Comparison of ENCODE assay signal across 11 cellular contexts in genomic region chr1:43317817-43318471, GRCh38. TPM values are rescaled to one million over a fixed set of nuclear protein-coding genes. Genes with fewer than 3 reads are reported as not detected.
DNase-seq lines count a peak whose midpoint lies in the region; ATAC-seq and TF ChIP-seq lines count a peak whose summit lies in the region.
"Had no signal": no experiment of that assay in that cellular context is flagged by ENCODE, and none has a peak within 500 bp of the region (broad histone marks: within the 10 kb centered on the region; RNA-seq: fewer than 3 reads in every experiment).

No MANE protein-coding gene starts in this region.

- H3K36me3 ChIP-seq in HEK293 (ENCODE audit: control insufficient read depth in 2 of 2, insufficient read depth in 1 of 2, low read length in 2 of 2) (no peaks in the 10 kb centered on the region), HAP-1 (replicated peaks) (no peaks in the 10 kb centered on the region)

- CTCF ChIA-PET in HEK293 (lab: Yijun Ruan, JAX) = interaction anchor here (0.6 to 1.4 kb wide), 2 partner anchors 15 to 1124 kb away, joined by 3 to 4 read pairs; no protein-coding TSS in a partner anchor

- H3K27me3 ChIP-seq in HAP-1 (ENCODE audit: low read depth) = no peaks in the 10 kb centered on the region

- H3K4me3 ChIP-seq in HEK293 (ENCODE audit: low read depth, low read length) (no peak overlapping the region), HAP-1 (no peak overlapping the region)

- H3K9me3 ChIP-seq in HEK293 (ENCODE audit: control insufficient read depth, insufficient read depth, low read depth, low read length) (no peaks in the 10 kb centered on the region), HAP-1 (no peaks in the 10 kb centered on the region)

- no peak for ATAC-seq in HG03460 (IDR thresholded peaks at IDR 0.05; ENCODE audit: unreplicated experiment)
- ATAC-seq in GM19324 (IDR thresholded peaks at IDR 0.05; ENCODE audit: low FRiP score, unreplicated experiment) = no peak
- ATAC-seq: PC-3 had no signal

- H3K27ac ChIP-seq in HEK293 (ENCODE audit: extremely low read depth, low read depth, low read length) = no peak overlapping the region
- H3K27ac ChIP-seq in caudate nucleus (ENCODE audit: low read depth, low read length) = peak overlapping the region; percentile 77

- no peaks in the 10 kb centered on the region for H3K4me1 ChIP-seq in HEK293 (ENCODE audit: control insufficient read depth, insufficient read depth, low read length)
- no peaks in the 10 kb centered on the region for H3K4me1 ChIP-seq in HAP-1

- peak in 53 of 61 donors; percentile 12 to 82 (median 47) for DNase-seq in caudate nucleus (lab: John Stamatoyannopoulos, UW)
- DNase-seq in occipital lobe (lab: John Stamatoyannopoulos, UW) = peak; percentile 56
- no peak for DNase-seq in HAP-1 (ENCODE audit: low spot score in 2 of 2)
- DNase-seq: activated CD8-positive, alpha-beta memory T cell treated with anti-CD3 and anti-CD28 coated beads, Interleukin-2, amount 50 U/mL, for 4 hours; NCI-H187 treated with DMSO at 0.1 percent for 48 hours; PC-3; stimulated activated CD4-positive, alpha-beta T cell treated with anti-CD3 and anti-CD28 coated beads, Interleukin-2, amount 100 ng/mL, for 24 hours; T-helper 9 cell had no signal

- POLR2A ChIA-PET in HEK293 (lab: Yijun Ruan, JAX) = no interaction called here

- TF ChIP-seq CTCF in HEK293 (tag by site-specific recombination; IDR thresholded peaks at IDR 0.05) = no peak

- in situ Hi-C loops in HAP-1 (cut with MboI; ENCODE audit: low sequenced_read_pairs) = no loop called here

TF ChIP-seq in HEK293, 187 proteins besides CTCF, POLR2A, EP300 and RAD21:
- TF ChIP-seq ZNF394 (tag by site-specific recombination; IDR thresholded peaks at IDR 0.05; ENCODE audit: borderline replicate concordance) (no peak), ZFHX2 (tag by site-specific recombination; conservative IDR thresholded peaks at IDR 0.05) (peak; percentile 77), EGR2 (tag by site-specific recombination; IDR thresholded peaks at IDR 0.05; ENCODE audit: low read depth) (peak; percentile 74), ZBTB17 (tag by site-specific recombination; IDR thresholded peaks at IDR 0.05) (0 out of 2 replicates have a peak, but pooled peaks have one; percentile 22), ZNF350 (tag by site-specific recombination; IDR thresholded peaks at IDR 0.05) (no peak)

RNA-seq across cellular contexts. Expression of gene TIE1, which starts 17.2 kb away (rescaled TPM):
- 7.0 TPM for total RNA-seq in occipital lobe

RNA-seq across cellular contexts. Expression of gene MPL, which starts 19.7 kb away (rescaled TPM):
- total RNA-seq in occipital lobe = not detected
- total RNA-seq: PC-3 had no signal

RNA-seq across cellular contexts. Expression of gene C1orf210, which starts 32.6 kb away (rescaled TPM):
- total RNA-seq in occipital lobe = not detected

RNA-seq across cellular contexts. Expression of gene CDC20, which starts 40.8 kb away (rescaled TPM):
- 4.2 TPM for total RNA-seq in occipital lobe

RNA-seq across cellular contexts. Expression of gene TMEM125, which starts 48.2 kb away (rescaled TPM):
- total RNA-seq in occipital lobe = 0.78 TPM

Comparison
In these comparisons a context has a peak if more than half of its experiments do, and no peak if none do; other contexts are left out.
1. DNase-seq: peak in caudate nucleus (53 of 61) and occipital lobe (single experiment); none in HAP-1 (0 of 2).